ENCODE assay signal across 3 cellular contexts in genomic region chr14:29463727-29464370, GRCh38.
TF ChIP-seq lines count a peak whose summit lies in the region.

No MANE protein-coding gene starts in this region.

TF ChIP-seq in SK-N-SH, 30 proteins besides CTCF, POLR2A, EP300 and RAD21:
- TF ChIP-seq, protein P1, sequence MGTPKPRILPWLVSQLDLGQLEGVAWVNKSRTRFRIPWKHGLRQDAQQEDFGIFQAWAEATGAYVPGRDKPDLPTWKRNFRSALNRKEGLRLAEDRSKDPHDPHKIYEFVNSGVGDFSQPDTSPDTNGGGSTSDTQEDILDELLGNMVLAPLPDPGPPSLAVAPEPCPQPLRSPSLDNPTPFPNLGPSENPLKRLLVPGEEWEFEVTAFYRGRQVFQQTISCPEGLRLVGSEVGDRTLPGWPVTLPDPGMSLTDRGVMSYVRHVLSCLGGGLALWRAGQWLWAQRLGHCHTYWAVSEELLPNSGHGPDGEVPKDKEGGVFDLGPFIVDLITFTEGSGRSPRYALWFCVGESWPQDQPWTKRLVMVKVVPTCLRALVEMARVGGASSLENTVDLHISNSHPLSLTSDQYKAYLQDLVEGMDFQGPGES (IDR thresholded peaks at IDR 0.05; ENCODE audit: low read depth, low read length), result no peak
- TF ChIP-seq YY1 (IDR thresholded peaks at IDR 0.05; ENCODE audit: low read depth), result no peak

TF ChIP-seq in SK-N-SH treated with all-trans-retinoic acid at 6 μM for 48 hours, 23 proteins besides CTCF, POLR2A, EP300 and RAD21:
- TF ChIP-seq, protein P2, sequence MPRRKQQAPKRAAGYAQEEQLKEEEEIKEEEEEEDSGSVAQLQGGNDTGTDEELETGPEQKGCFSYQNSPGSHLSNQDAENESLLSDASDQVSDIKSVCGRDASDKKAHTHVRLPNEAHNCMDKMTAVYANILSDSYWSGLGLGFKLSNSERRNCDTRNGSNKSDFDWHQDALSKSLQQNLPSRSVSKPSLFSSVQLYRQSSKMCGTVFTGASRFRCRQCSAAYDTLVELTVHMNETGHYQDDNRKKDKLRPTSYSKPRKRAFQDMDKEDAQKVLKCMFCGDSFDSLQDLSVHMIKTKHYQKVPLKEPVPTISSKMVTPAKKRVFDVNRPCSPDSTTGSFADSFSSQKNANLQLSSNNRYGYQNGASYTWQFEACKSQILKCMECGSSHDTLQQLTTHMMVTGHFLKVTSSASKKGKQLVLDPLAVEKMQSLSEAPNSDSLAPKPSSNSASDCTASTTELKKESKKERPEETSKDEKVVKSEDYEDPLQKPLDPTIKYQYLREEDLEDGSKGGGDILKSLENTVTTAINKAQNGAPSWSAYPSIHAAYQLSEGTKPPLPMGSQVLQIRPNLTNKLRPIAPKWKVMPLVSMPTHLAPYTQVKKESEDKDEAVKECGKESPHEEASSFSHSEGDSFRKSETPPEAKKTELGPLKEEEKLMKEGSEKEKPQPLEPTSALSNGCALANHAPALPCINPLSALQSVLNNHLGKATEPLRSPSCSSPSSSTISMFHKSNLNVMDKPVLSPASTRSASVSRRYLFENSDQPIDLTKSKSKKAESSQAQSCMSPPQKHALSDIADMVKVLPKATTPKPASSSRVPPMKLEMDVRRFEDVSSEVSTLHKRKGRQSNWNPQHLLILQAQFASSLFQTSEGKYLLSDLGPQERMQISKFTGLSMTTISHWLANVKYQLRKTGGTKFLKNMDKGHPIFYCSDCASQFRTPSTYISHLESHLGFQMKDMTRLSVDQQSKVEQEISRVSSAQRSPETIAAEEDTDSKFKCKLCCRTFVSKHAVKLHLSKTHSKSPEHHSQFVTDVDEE (CRISPR knock-in tag; IDR thresholded peaks at IDR 0.05), result no peak
- TF ChIP-seq ZNF70 (CRISPR knock-in tag; IDR thresholded peaks at IDR 0.05) (no peak), ESRRG (CRISPR knock-in tag; IDR thresholded peaks at IDR 0.05) (no peak), SNAI2 (CRISPR knock-in tag; IDR thresholded peaks at IDR 0.05) (no peak), ZNF565 (CRISPR knock-in tag; conservative IDR thresholded peaks at IDR 0.05; ENCODE audit: low read depth) (no peak), BACH2 (CRISPR knock-in tag; IDR thresholded peaks at IDR 0.05; ENCODE audit: borderline replicate concordance) (no peak)
- TF ChIP-seq, protein P3, sequence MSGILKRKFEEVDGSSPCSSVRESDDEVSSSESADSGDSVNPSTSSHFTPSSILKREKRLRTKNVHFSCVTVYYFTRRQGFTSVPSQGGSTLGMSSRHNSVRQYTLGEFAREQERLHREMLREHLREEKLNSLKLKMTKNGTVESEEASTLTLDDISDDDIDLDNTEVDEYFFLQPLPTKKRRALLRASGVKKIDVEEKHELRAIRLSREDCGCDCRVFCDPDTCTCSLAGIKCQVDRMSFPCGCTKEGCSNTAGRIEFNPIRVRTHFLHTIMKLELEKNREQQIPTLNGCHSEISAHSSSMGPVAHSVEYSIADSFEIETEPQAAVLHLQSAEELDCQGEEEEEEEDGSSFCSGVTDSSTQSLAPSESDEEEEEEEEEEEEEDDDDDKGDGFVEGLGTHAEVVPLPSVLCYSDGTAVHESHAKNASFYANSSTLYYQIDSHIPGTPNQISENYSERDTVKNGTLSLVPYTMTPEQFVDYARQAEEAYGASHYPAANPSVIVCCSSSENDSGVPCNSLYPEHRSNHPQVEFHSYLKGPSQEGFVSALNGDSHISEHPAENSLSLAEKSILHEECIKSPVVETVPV (CRISPR knock-in tag; IDR thresholded peaks at IDR 0.05), result no peak

TF ChIP-seq in H1, 55 proteins besides CTCF, POLR2A, EP300 and RAD21:
- no peak for TF ChIP-seq ZNF274 (IDR thresholded peaks at IDR 0.05; ENCODE audit: borderline replicate concordance, extremely low read depth, low read length)
- no peak for TF ChIP-seq SP1 (IDR thresholded peaks at IDR 0.05; ENCODE audit: low read depth, low read length)
- TF ChIP-seq SIX5 (IDR thresholded peaks at IDR 0.05; ENCODE audit: low read depth, low read length), result no peak
- no peak for TF ChIP-seq RNF2 (IDR thresholded peaks at IDR 0.05; ENCODE audit: borderline replicate concordance, low read depth, low read length, missing control alignments, poor library complexity, severe bottlenecking)
- no peak for TF ChIP-seq TBP (IDR thresholded peaks at IDR 0.05; ENCODE audit: low read depth, low read length)
- TF ChIP-seq CBX8 (IDR thresholded peaks at IDR 0.05; ENCODE audit: borderline replicate concordance, low read depth, low read length), result no peak
- TF ChIP-seq KDM5A (IDR thresholded peaks at IDR 0.05; ENCODE audit: low read length), result no peak
- no peak for TF ChIP-seq YY1 (IDR thresholded peaks at IDR 0.05; ENCODE audit: low read depth, low read length)
- no peak for TF ChIP-seq ASH2L (IDR thresholded peaks at IDR 0.05; ENCODE audit: low read length)
- TF ChIP-seq NRF1 (IDR thresholded peaks at IDR 0.05; ENCODE audit: low read depth, low read length), result no peak
